Comparison of ENCODE assay signal across 9 cellular contexts in genomic region chr9:136089697-136090045, GRCh38. TPM values are rescaled to one million over a fixed set of nuclear protein-coding genes. Genes with fewer than 3 reads are reported as not detected.
DNase-seq lines count a peak whose midpoint lies in the region; ATAC-seq and TF ChIP-seq lines count a peak whose summit lies in the region.
"Had no signal": no experiment of that assay in that cellular context is flagged by ENCODE, and none has a peak within 500 bp of the region (broad histone marks: within the 10 kb centered on the region; RNA-seq: fewer than 3 reads in every experiment).

No MANE protein-coding gene starts in this region.

- peak overlapping the region; percentile 64 for H3K27ac Mint-ChIP-seq in stimulated activated effector memory CD8-positive, alpha-beta T cell treated with anti-CD3 and anti-CD28 coated beads, Interleukin-12 subunit alpha, Interleukin-12 subunit beta, amount 100 ng/mL, for 72 hours

- peak overlapping the region; percentile 85 to 99 (median 94) for H3K27ac ChIP-seq in esophagus muscularis mucosa (replicated peaks in 1 of 4)

- H3K4me1 Mint-ChIP-seq in stimulated activated effector memory CD8-positive, alpha-beta T cell treated with anti-CD3 and anti-CD28 coated beads, Interleukin-12 subunit alpha, Interleukin-12 subunit beta, amount 100 ng/mL, for 72 hours: peaks cover 38% of the 10 kb centered on the region

- DNase-seq in NCI-H524 (lab: John Stamatoyannopoulos, UW): peak; percentile 26 to 33
- DNase-seq in NCI-H524 treated with DMSO at 0.1 percent for 48 hours (lab: John Stamatoyannopoulos, UW): no peak
- peak; percentile 72 for DNase-seq in NOMO-1 treated with DMSO at 0.1 percent for 48 hours (lab: John Stamatoyannopoulos, UW; ENCODE audit: unreplicated experiment)
- DNase-seq in esophagus muscularis mucosa (ENCODE audit: extremely low spot score): no peak
- no peak for DNase-seq in stimulated activated effector memory CD8-positive, alpha-beta T cell treated with anti-CD3 and anti-CD28 coated beads, Interleukin-12 subunit alpha, Interleukin-12 subunit beta, amount 100 ng/mL, for 72 hours (ENCODE audit: low spot score in 2 of 2)
- DNase-seq in activated CD4-positive, alpha-beta T cell treated with anti-CD3 and anti-CD28 coated beads, Interleukin-2, amount 50 U/mL, for 48 hours: no peak
- DNase-seq: effector CD8-positive, alpha-beta T cell had no signal

- TF ChIP-seq EP300 in esophagus muscularis mucosa (IDR thresholded peaks at IDR 0.05): no peak

- no peaks in the 10 kb centered on the region for H3K27me3 ChIP-seq in esophagus muscularis mucosa

- WGBS in esophagus muscularis mucosa: 15% methylated on average over 3 of the region's 3 CpGs

- no peaks in the 10 kb centered on the region for H3K9me3 ChIP-seq in esophagus muscularis mucosa

- intact Hi-C loops in esophagus muscularis mucosa (cut with DNase I): loop anchor here (5.0 kb wide), 2 partner anchors 33 to 37 kb away; no protein-coding TSS in a partner anchor

- no peaks in the 10 kb centered on the region for H3K9me3 Mint-ChIP-seq in stimulated activated effector memory CD8-positive, alpha-beta T cell treated with anti-CD3 and anti-CD28 coated beads, Interleukin-12 subunit alpha, Interleukin-12 subunit beta, amount 100 ng/mL, for 72 hours

- peaks cover 0 to 9% (median 3%) of the 10 kb centered on the region in 4 donors for H3K36me3 ChIP-seq in esophagus muscularis mucosa

- H3K4me3 Mint-ChIP-seq in stimulated activated effector memory CD8-positive, alpha-beta T cell treated with anti-CD3 and anti-CD28 coated beads, Interleukin-12 subunit alpha, Interleukin-12 subunit beta, amount 100 ng/mL, for 72 hours: no peak overlapping the region

- H3K4me3 ChIP-seq in esophagus muscularis mucosa: peak overlapping the region in 2 of 4 donors; percentile 36 to 81

- ATAC-seq in stimulated activated effector memory CD8-positive, alpha-beta T cell treated with anti-CD3 and anti-CD28 coated beads, Interleukin-12 subunit alpha, Interleukin-12 subunit beta, amount 100 ng/mL, for 72 hours: no peak
- ATAC-seq in GM18909 (IDR thresholded peaks at IDR 0.05; ENCODE audit: poor library complexity, unreplicated experiment) (no peak), HG03025 (IDR thresholded peaks at IDR 0.05; ENCODE audit: low FRiP score, unreplicated experiment) (no peak)

- H3K4me1 ChIP-seq in esophagus muscularis mucosa: peaks cover 88 to 98% (median 94%) of the 10 kb centered on the region in 4 donors

- peak; percentile 41 to 65 (median 52) for TF ChIP-seq CTCF in esophagus muscularis mucosa (IDR thresholded peaks at IDR 0.05)

- peaks cover 6% of the 10 kb centered on the region for H3K36me3 Mint-ChIP-seq in stimulated activated effector memory CD8-positive, alpha-beta T cell treated with anti-CD3 and anti-CD28 coated beads, Interleukin-12 subunit alpha, Interleukin-12 subunit beta, amount 100 ng/mL, for 72 hours

- no peak for TF ChIP-seq POLR2A in esophagus muscularis mucosa (IDR thresholded peaks at IDR 0.05; ENCODE audit: low read depth)

RNA-seq across cellular contexts. Expression of gene NACC2, which starts 5.4 kb away (rescaled TPM):
- total RNA-seq in esophagus muscularis mucosa: 100 to 1,000 TPM in 3 of 4 donors, 10 to 100 TPM in 1; 93.8 to 192 (median 142) TPM

RNA-seq across cellular contexts. Expression of gene TMEM250, which starts 29.0 kb away (rescaled TPM):
- total RNA-seq in esophagus muscularis mucosa: 10 to 100 TPM; 33.6 to 77.6 (median 59.4) TPM

Comparison
In these comparisons a context has a peak if more than half of its experiments do, and no peak if none do; other contexts are left out.
1. DNase-seq: peak in NCI-H524 (2 of 2) and NOMO-1 treated with DMSO at 0.1 percent for 48 hours (single experiment); none in NCI-H524 treated with DMSO at 0.1 percent for 48 hours (single experiment), esophagus muscularis mucosa (single experiment), stimulated activated effector memory CD8-positive, alpha-beta T cell treated with anti-CD3 and anti-CD28 coated beads, Interleukin-12 subunit alpha, Interleukin-12 subunit beta, amount 100 ng/mL, for 72 hours (0 of 2) and activated CD4-positive, alpha-beta T cell treated with anti-CD3 and anti-CD28 coated beads, Interleukin-2, amount 50 U/mL, for 48 hours (0 of 2).